ENCODE assay signal across 2 cellular contexts in the genomic region with DNA sequence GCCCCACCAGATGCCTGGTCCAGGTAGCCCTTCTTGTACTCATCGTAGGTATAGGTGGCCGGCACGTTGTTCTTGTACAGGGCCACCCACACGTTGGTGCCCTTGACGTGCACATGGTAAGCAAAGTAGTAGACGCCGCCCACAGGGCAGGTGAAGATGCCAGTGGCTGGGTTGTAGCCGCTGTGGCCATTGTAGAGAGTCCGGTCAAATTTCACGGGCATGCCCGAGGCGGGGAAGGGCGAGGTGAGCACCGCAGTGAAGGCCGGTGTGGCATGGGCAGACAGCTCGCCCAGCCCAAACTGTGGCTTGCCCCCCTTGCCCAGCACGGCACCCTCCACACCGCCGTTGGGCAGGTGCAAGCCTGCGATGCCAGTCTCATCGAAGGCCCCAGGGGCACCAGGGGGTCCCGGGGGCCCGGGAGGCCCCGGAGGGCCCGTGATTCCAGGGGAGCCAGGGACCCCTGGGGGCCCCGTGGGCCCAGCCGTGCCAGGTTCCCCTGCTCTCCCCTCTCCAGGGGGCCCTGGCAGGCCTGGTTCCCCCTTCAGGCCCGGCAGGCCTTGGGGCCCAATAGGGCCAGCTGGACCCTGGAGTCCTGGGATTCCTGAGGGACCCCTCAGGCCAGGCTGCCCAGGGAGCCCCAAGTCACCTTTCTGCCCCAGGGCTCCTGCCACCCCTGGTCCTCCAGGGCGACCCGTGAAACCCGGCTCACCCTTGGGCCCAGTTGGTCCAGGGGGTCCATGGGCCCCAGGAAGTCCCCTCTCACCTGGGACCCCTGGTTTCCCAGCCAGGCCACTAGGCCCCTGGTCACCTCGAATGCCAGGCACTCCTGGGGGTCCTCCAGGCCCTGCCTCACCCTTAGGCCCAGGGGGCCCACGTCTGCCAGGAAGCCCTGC.
TF ChIP-seq lines count a peak whose summit lies in the region.

No MANE protein-coding gene starts in this region.

TF ChIP-seq in H1, 55 proteins besides CTCF, POLR2A, EP300 and RAD21:
- TF ChIP-seq SIN3A (conservative IDR thresholded peaks at IDR 0.05 in 1 of 2, IDR thresholded peaks at IDR 0.05 in 1 of 2; ENCODE audit: low read depth in 1 of 2, low read length in 2 of 2): no peak
- TF ChIP-seq KDM1A (IDR thresholded peaks at IDR 0.05; ENCODE audit: borderline replicate concordance, low read length): no peak
- no peak for TF ChIP-seq BACH1 (IDR thresholded peaks at IDR 0.05; ENCODE audit: low read length)
- no peak for TF ChIP-seq FOSL1 (IDR thresholded peaks at IDR 0.05; ENCODE audit: insufficient read depth, low read depth, low read length)
- no peak for TF ChIP-seq TAF7 (optimal IDR thresholded peaks at IDR 0.05; ENCODE audit: borderline replicate concordance, low read depth, low read length)
- TF ChIP-seq POLR2AphosphoS5 (IDR thresholded peaks at IDR 0.05; ENCODE audit: low read depth, low read length): no peak
- no peak for TF ChIP-seq SP1 (IDR thresholded peaks at IDR 0.05; ENCODE audit: low read depth, low read length)
- no peak for TF ChIP-seq CHD7 (IDR thresholded peaks at IDR 0.05; ENCODE audit: insufficient replicate concordance, low read length)
- TF ChIP-seq TEAD4 (IDR thresholded peaks at IDR 0.05; ENCODE audit: low read depth, low read length): no peak
- TF ChIP-seq CTBP2 (IDR thresholded peaks at IDR 0.05; ENCODE audit: borderline replicate concordance, insufficient read depth, insufficient read length, low read length): no peak

TF ChIP-seq in SK-N-SH, 30 proteins besides CTCF, POLR2A, EP300 and RAD21:
- TF ChIP-seq MAX (IDR thresholded peaks at IDR 0.05; ENCODE audit: low read depth) (no peak), ELF1 (IDR thresholded peaks at IDR 0.05) (no peak), JUND (IDR thresholded peaks at IDR 0.05) (no peak), RXRA (IDR thresholded peaks at IDR 0.05; ENCODE audit: borderline replicate concordance, low read depth) (no peak), REST (IDR thresholded peaks at IDR 0.05; ENCODE audit: low read depth, low read length) (no peak), GABPA (IDR thresholded peaks at IDR 0.05; ENCODE audit: low read depth) (no peak), CHD2 (IDR thresholded peaks at IDR 0.05; ENCODE audit: low read length, partially characterized antibody) (no peak), SIN3A (IDR thresholded peaks at IDR 0.05; ENCODE audit: borderline replicate concordance, low read depth, low read length) (no peak), FOXM1 (IDR thresholded peaks at IDR 0.05; ENCODE audit: low read depth) (no peak), FOXJ3 (CRISPR knock-in tag; IDR thresholded peaks at IDR 0.05) (no peak), NRF1 (IDR thresholded peaks at IDR 0.05; ENCODE audit: low read depth, low read length) (no peak)
- TF ChIP-seq, protein P1, sequence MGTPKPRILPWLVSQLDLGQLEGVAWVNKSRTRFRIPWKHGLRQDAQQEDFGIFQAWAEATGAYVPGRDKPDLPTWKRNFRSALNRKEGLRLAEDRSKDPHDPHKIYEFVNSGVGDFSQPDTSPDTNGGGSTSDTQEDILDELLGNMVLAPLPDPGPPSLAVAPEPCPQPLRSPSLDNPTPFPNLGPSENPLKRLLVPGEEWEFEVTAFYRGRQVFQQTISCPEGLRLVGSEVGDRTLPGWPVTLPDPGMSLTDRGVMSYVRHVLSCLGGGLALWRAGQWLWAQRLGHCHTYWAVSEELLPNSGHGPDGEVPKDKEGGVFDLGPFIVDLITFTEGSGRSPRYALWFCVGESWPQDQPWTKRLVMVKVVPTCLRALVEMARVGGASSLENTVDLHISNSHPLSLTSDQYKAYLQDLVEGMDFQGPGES (IDR thresholded peaks at IDR 0.05; ENCODE audit: low read depth, low read length): no peak
- TF ChIP-seq, protein P2, sequence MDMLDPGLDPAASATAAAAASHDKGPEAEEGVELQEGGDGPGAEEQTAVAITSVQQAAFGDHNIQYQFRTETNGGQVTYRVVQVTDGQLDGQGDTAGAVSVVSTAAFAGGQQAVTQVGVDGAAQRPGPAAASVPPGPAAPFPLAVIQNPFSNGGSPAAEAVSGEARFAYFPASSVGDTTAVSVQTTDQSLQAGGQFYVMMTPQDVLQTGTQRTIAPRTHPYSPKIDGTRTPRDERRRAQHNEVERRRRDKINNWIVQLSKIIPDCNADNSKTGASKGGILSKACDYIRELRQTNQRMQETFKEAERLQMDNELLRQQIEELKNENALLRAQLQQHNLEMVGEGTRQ (IDR thresholded peaks at IDR 0.05; ENCODE audit: borderline replicate concordance, low read depth, low read length): no peak
